In genomic region chr10:31466313-31466712, GRCh38 we compare ENCODE assay signal across 32 cellular contexts.
"Had no signal": no experiment of that assay in that cellular context is flagged by ENCODE, and none has a peak within 500 bp of the region (broad histone marks: within the 10 kb centered on the region; RNA-seq: fewer than 3 reads in every experiment).

No MANE protein-coding gene starts in this region.

- H3K4me3 ChIP-seq: esophagus muscularis mucosa, neural progenitor cell, vagina had no signal

- H3K27me3 Mint-ChIP-seq: activated CD4-positive, alpha-beta memory T cell treated with anti-CD3 and anti-CD28 coated beads, Interleukin-2, amount 10 ng/mL, durations not matched to agents 7 days and 5 days; activated CD4-positive, alpha-beta T cell treated with anti-CD3 and anti-CD28 coated beads, Interleukin-2, amount 10 ng/mL, durations not matched to agents 7 days and 5 days; activated naive CD4-positive, alpha-beta T cell treated with anti-CD3 and anti-CD28 coated beads, Interleukin-2, amount 10 ng/mL, durations not matched to agents 7 days and 5 days; activated naive CD8-positive, alpha-beta T cell treated with anti-CD3 and anti-CD28 coated beads, Interleukin-2, amount 10 ng/mL, durations not matched to agents 7 days and 5 days; activated T-cell treated with anti-CD3 and anti-CD28 coated beads, Interleukin-2, amount 50 U/mL, for 24 hours; naive thymus-derived CD4-positive, alpha-beta T cell; stimulated activated naive CD8-positive, alpha-beta T cell treated with anti-CD3 and anti-CD28 coated beads, Interleukin-15, amount 100 ng/mL, for 72 hours; type B pancreatic cell had no signal

- H3K4me3 Mint-ChIP-seq: activated CD4-positive, alpha-beta memory T cell treated with anti-CD3 and anti-CD28 coated beads, Interleukin-2, amount 10 ng/mL, durations not matched to agents 7 days and 5 days; activated CD4-positive, alpha-beta T cell treated with anti-CD3 and anti-CD28 coated beads, Interleukin-2, amount 10 ng/mL, durations not matched to agents 7 days and 5 days; activated naive CD4-positive, alpha-beta T cell treated with anti-CD3 and anti-CD28 coated beads, Interleukin-2, amount 10 ng/mL, durations not matched to agents 7 days and 5 days; activated naive CD8-positive, alpha-beta T cell treated with anti-CD3 and anti-CD28 coated beads, Interleukin-2, amount 10 ng/mL, durations not matched to agents 7 days and 5 days; activated T-cell treated with anti-CD3 and anti-CD28 coated beads, Interleukin-2, amount 50 U/mL, for 24 hours; naive thymus-derived CD4-positive, alpha-beta T cell; neural progenitor cell; stimulated activated effector memory CD8-positive, alpha-beta T cell treated with anti-CD3 and anti-CD28 coated beads, Interleukin-12 subunit alpha, Interleukin-12 subunit beta, amount 100 ng/mL, for 72 hours; stimulated activated naive CD8-positive, alpha-beta T cell treated with anti-CD3 and anti-CD28 coated beads, Interleukin-15, amount 100 ng/mL, for 72 hours; T-helper 1 cell treated with Interleukin-12 subunit alpha and Interleukin-12 subunit beta and Interleukin-4 antibody, amounts not matched to agents 30 μg/mL and 1 μg/mL, for 36 hours; type B pancreatic cell; WTC11 had no signal

- ATAC-seq: left ventricle myocardium superior; naive thymus-derived CD4-positive, alpha-beta T cell; sciatic nerve; stimulated activated effector memory CD8-positive, alpha-beta T cell treated with anti-CD3 and anti-CD28 coated beads, Interleukin-12 subunit alpha, Interleukin-12 subunit beta, amount 100 ng/mL, for 72 hours; stimulated activated naive CD8-positive, alpha-beta T cell treated with anti-CD3 and anti-CD28 coated beads, Interleukin-15, amount 100 ng/mL, for 72 hours; WTC11 had no signal

- H3K27ac ChIP-seq: brain microvascular endothelial cell, esophagus muscularis mucosa, neural progenitor cell, vagina had no signal

- H3K4me1 ChIP-seq: esophagus muscularis mucosa, neural progenitor cell, vagina had no signal

- H3K27me3 ChIP-seq: brain microvascular endothelial cell, esophagus muscularis mucosa, neural progenitor cell, vagina had no signal

- DNase-seq: activated CD4-positive, alpha-beta memory T cell treated with anti-CD3 and anti-CD28 coated beads, Interleukin-2, amount 10 ng/mL, durations not matched to agents 7 days and 5 days; activated CD4-positive, alpha-beta T cell treated with anti-CD3 and anti-CD28 coated beads for 1 hour; activated CD4-positive, alpha-beta T cell treated with anti-CD3 and anti-CD28 coated beads, Interleukin-2, amount 10 ng/mL, durations not matched to agents 7 days and 5 days; activated CD8-positive, alpha-beta memory T cell treated with anti-CD3 and anti-CD28 coated beads, Interleukin-2, amount 50 U/mL, for 48 hours; activated gamma-delta T cell; activated naive CD4-positive, alpha-beta T cell treated with anti-CD3 and anti-CD28 coated beads, Interleukin-2, amount 10 ng/mL, durations not matched to agents 7 days and 5 days; activated naive CD8-positive, alpha-beta T cell treated with anti-CD3 and anti-CD28 coated beads, Interleukin-2, amount 10 ng/mL, durations not matched to agents 7 days and 5 days; activated T-cell treated with anti-CD3 and anti-CD28 coated beads, Interleukin-2, amount 50 U/mL, for 24 hours; amniotic stem cell; brain microvascular endothelial cell; cortex of kidney; foreskin melanocyte; islet precursor cell; left ventricle myocardium superior; midbrain; naive thymus-derived CD4-positive, alpha-beta T cell; retina; small intestine; stimulated activated CD4-positive, alpha-beta T cell treated with anti-CD3 and anti-CD28 coated beads, Interleukin-4, amount 100 ng/mL, for 24 hours; stimulated activated naive CD8-positive, alpha-beta T cell treated with anti-CD3 and anti-CD28 coated beads, Interleukin-15, amount 100 ng/mL, for 72 hours; substantia nigra; SW 1271; T-helper 9 cell had no signal

- H3K27ac Mint-ChIP-seq: activated CD4-positive, alpha-beta memory T cell treated with anti-CD3 and anti-CD28 coated beads, Interleukin-2, amount 10 ng/mL, durations not matched to agents 7 days and 5 days; activated CD4-positive, alpha-beta T cell treated with anti-CD3 and anti-CD28 coated beads, Interleukin-2, amount 10 ng/mL, durations not matched to agents 7 days and 5 days; activated naive CD8-positive, alpha-beta T cell treated with anti-CD3 and anti-CD28 coated beads, Interleukin-2, amount 10 ng/mL, durations not matched to agents 7 days and 5 days; activated T-cell treated with anti-CD3 and anti-CD28 coated beads, Interleukin-2, amount 50 U/mL, for 24 hours; naive thymus-derived CD4-positive, alpha-beta T cell; neural progenitor cell; progenitor cell of endocrine pancreas; stimulated activated effector memory CD8-positive, alpha-beta T cell treated with anti-CD3 and anti-CD28 coated beads, Interleukin-12 subunit alpha, Interleukin-12 subunit beta, amount 100 ng/mL, for 72 hours; stimulated activated naive CD8-positive, alpha-beta T cell treated with anti-CD3 and anti-CD28 coated beads, Interleukin-15, amount 100 ng/mL, for 72 hours; T-helper 1 cell treated with Interleukin-12 subunit alpha and Interleukin-12 subunit beta and Interleukin-4 antibody, amounts not matched to agents 30 μg/mL and 1 μg/mL, for 36 hours; type B pancreatic cell; WTC11 had no signal

- H3K4me1 Mint-ChIP-seq: activated CD4-positive, alpha-beta memory T cell treated with anti-CD3 and anti-CD28 coated beads, Interleukin-2, amount 10 ng/mL, durations not matched to agents 7 days and 5 days; activated CD4-positive, alpha-beta T cell treated with anti-CD3 and anti-CD28 coated beads, Interleukin-2, amount 10 ng/mL, durations not matched to agents 7 days and 5 days; activated naive CD4-positive, alpha-beta T cell treated with anti-CD3 and anti-CD28 coated beads, Interleukin-2, amount 10 ng/mL, durations not matched to agents 7 days and 5 days; activated naive CD8-positive, alpha-beta T cell treated with anti-CD3 and anti-CD28 coated beads, Interleukin-2, amount 10 ng/mL, durations not matched to agents 7 days and 5 days; neural progenitor cell; stimulated activated naive CD8-positive, alpha-beta T cell treated with anti-CD3 and anti-CD28 coated beads, Interleukin-15, amount 100 ng/mL, for 72 hours had no signal
